In the genomic region with DNA sequence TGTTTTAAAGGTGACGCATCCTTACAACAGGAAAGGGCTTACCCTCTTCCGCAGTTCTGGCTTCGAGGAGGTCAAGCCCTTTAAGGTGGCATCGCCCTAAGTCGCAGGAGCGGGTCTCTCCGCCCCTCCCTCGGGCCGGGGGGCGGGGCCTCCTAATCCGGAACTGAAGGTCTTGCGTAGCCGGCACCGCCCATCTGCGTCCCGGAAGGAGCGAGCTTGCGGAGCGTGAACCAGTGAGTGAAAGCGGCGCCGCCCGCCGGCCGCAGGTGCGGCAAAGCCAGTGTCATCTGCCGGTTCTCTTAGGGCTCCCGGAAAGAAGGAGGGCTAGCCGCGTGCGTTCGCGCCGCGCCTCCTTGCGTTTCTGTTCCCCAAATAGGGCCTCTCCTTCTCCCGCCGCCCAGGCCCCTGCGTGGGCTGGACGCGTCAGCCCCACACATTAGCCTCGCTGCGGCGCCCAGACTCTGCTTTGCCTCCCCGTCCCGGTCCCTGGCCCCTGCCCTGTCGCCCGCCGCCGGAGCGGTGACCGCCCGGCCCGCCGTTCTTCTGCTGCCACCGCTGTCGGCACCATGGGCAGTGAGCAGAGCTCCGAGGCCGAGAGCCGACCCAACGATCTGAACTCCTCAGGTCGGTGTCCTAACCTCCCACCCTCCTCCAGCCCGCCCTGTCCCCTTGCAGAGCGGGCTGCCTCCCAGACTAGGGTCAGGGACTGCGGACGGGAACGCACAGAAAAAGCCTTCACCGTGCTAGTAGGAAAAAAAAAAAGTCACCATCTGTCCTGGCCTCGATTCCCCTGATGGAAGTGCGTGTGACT, we compare ENCODE assay signal across 8 cellular contexts. TPM values are rescaled to one million over a fixed set of nuclear protein-coding genes. Genes with fewer than 3 reads are reported as not detected.
A peak's percentile ranks its signal among the peaks of the same experiment; 100 is the strongest.
DNase-seq lines count a peak whose midpoint lies in the region; ATAC-seq and TF ChIP-seq lines count a peak whose summit lies in the region.

A gene (plus strand): TSS at position 193 of the 811 bp plus-strand sequence. CDS start 374 bp downstream, at position 567.

- DNase-seq in NCI-H1092 (lab: John Stamatoyannopoulos, UW) (peak; percentile 95), globus pallidus (ENCODE audit: low spot score) (peak; percentile 98), occipital lobe (lab: John Stamatoyannopoulos, UW) (peak; percentile 94)
- DNase-seq in activated naive CD4-positive, alpha-beta T cell treated with anti-CD3 and anti-CD28 coated beads, Interleukin-2, amount 50 U/mL, for 72 hours (ENCODE audit: low spot score in 2 of 2), result peak; percentile 97 to 99

- H3K36me3 Mint-ChIP-seq in activated naive CD4-positive, alpha-beta T cell treated with anti-CD3 and anti-CD28 coated beads, Interleukin-2, amount 50 U/mL, for 72 hours, result peaks cover 12 to 13% of the 10 kb centered on the region in 2 donors

- peak within 1 kb of the TSS; percentile 99 for H3K27ac ChIP-seq in temporal lobe (ENCODE audit: low read depth, low read length)

- peak; percentile 89 for TF ChIP-seq POLR2A in GM10847 (IDR thresholded peaks at IDR 0.05; ENCODE audit: extremely low read depth, insufficient read length)

- peak; percentile 93 for ATAC-seq in HG02610 (IDR thresholded peaks at IDR 0.05; ENCODE audit: unreplicated experiment)
- peak; percentile 97 for ATAC-seq in SK-N-SH treated with all-trans-retinoic acid at 6 μM for 48 hours
- peak; percentile 93 to 94 for ATAC-seq in activated naive CD4-positive, alpha-beta T cell treated with anti-CD3 and anti-CD28 coated beads, Interleukin-2, amount 50 U/mL, for 72 hours

- H3K9me3 Mint-ChIP-seq in activated naive CD4-positive, alpha-beta T cell treated with anti-CD3 and anti-CD28 coated beads, Interleukin-2, amount 50 U/mL, for 72 hours, result no peaks in the 10 kb centered on the region

- peak within 1 kb of the TSS; percentile 98 to 100 for H3K27ac Mint-ChIP-seq in activated naive CD4-positive, alpha-beta T cell treated with anti-CD3 and anti-CD28 coated beads, Interleukin-2, amount 50 U/mL, for 72 hours

TF ChIP-seq in SK-N-SH treated with all-trans-retinoic acid at 6 μM for 48 hours, 23 proteins besides CTCF, POLR2A, EP300 and RAD21:
- TF ChIP-seq ZC3H10 (CRISPR knock-in tag; IDR thresholded peaks at IDR 0.05) (no peak), ZFP30 (CRISPR knock-in tag; IDR thresholded peaks at IDR 0.05) (no peak), ARNTL (CRISPR knock-in tag; IDR thresholded peaks at IDR 0.05; ENCODE audit: borderline replicate concordance, low read depth) (no peak), ESRRG (CRISPR knock-in tag; IDR thresholded peaks at IDR 0.05) (no peak), CSDC2 (CRISPR knock-in tag; IDR thresholded peaks at IDR 0.05) (no peak), TOX (CRISPR knock-in tag; IDR thresholded peaks at IDR 0.05; ENCODE audit: borderline replicate concordance) (no peak)
- TF ChIP-seq, protein P1, sequence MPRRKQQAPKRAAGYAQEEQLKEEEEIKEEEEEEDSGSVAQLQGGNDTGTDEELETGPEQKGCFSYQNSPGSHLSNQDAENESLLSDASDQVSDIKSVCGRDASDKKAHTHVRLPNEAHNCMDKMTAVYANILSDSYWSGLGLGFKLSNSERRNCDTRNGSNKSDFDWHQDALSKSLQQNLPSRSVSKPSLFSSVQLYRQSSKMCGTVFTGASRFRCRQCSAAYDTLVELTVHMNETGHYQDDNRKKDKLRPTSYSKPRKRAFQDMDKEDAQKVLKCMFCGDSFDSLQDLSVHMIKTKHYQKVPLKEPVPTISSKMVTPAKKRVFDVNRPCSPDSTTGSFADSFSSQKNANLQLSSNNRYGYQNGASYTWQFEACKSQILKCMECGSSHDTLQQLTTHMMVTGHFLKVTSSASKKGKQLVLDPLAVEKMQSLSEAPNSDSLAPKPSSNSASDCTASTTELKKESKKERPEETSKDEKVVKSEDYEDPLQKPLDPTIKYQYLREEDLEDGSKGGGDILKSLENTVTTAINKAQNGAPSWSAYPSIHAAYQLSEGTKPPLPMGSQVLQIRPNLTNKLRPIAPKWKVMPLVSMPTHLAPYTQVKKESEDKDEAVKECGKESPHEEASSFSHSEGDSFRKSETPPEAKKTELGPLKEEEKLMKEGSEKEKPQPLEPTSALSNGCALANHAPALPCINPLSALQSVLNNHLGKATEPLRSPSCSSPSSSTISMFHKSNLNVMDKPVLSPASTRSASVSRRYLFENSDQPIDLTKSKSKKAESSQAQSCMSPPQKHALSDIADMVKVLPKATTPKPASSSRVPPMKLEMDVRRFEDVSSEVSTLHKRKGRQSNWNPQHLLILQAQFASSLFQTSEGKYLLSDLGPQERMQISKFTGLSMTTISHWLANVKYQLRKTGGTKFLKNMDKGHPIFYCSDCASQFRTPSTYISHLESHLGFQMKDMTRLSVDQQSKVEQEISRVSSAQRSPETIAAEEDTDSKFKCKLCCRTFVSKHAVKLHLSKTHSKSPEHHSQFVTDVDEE (CRISPR knock-in tag; IDR thresholded peaks at IDR 0.05), result no peak

RNA-seq across cellular contexts. Expression of the gene that starts here (rescaled TPM):
- 10 to 100 TPM; 25.8 to 33.6 TPM for total RNA-seq in activated naive CD4-positive, alpha-beta T cell treated with anti-CD3 and anti-CD28 coated beads, Interleukin-2, amount 50 U/mL, for 72 hours
- 27.5 TPM for total RNA-seq in occipital lobe
- total RNA-seq in temporal lobe, result 17.9 TPM

Comparison
In these comparisons a context has a peak if more than half of its experiments do, and no peak if none do; other contexts are left out.
1. Peak in every context shown above with its lines: DNase-seq, ATAC-seq and H3K27ac ChIP-seq.